ENCODE assay signal across 1 cellular context in the genomic region with DNA sequence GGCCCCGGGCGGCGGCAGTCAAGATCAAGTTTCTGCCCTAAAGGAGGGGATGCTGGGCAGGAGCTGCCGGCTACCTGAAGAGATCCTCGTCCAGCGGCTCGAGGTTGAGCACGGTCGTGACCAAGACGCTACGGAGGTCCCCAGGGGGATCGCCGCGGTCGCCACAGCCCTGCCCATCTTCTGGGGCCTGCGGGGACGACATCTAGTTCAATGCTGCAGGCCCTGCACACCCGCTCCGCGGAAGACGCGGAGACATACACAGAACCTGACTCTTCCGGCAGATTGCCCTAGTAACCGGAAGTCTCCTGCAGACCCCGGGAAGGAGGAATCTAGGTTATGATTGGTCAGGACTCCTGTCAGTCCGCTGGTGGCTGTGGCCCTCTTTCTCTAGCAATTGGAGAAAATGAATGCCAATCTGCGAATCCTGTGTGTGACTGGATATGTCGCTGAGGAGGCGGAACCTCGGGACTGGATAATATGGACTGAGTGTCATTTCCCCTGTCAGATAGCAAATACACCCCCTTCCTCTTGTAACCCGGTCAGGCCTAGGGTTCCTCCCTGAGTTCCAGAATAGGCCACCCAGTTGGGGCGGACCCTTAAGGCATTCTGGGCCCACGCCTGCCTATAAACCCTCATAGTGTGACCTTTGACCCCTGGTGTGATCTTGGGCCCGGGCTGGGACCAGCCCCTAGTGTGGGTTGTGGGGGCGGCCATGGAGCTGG.
TF ChIP-seq lines count a peak whose summit lies in the region.

A gene (minus strand): TSS at position 279 of the 722 bp plus-strand sequence. CDS start 77 bp downstream, at position 202.
A gene (plus strand): TSS at position 501 of the 722 bp plus-strand sequence. CDS start 212 bp downstream, at position 713.

TF ChIP-seq in GM12878, 131 proteins besides CTCF, POLR2A, EP300 and RAD21 (continued from another document and continues in another):
- TF ChIP-seq FOXM1 (IDR thresholded peaks at IDR 0.05; ENCODE audit: low read depth, low read length), result peak; percentile 47; the same call in 1 of the 2 replicates
- no peak; the same call in 1 of the 2 replicates for TF ChIP-seq PAX8 (IDR thresholded peaks at IDR 0.05)
- no peak for TF ChIP-seq SIX5 (IDR thresholded peaks at IDR 0.05; ENCODE audit: low read depth, low read length, severe bottlenecking)
- TF ChIP-seq, protein P1, sequence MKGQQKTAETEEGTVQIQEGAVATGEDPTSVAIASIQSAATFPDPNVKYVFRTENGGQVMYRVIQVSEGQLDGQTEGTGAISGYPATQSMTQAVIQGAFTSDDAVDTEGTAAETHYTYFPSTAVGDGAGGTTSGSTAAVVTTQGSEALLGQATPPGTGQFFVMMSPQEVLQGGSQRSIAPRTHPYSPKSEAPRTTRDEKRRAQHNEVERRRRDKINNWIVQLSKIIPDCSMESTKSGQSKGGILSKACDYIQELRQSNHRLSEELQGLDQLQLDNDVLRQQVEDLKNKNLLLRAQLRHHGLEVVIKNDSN (IDR thresholded peaks at IDR 0.05; ENCODE audit: borderline replicate concordance, extremely low read length, insufficient read depth, low read depth, low read length), result no peak
- TF ChIP-seq, protein P2, sequence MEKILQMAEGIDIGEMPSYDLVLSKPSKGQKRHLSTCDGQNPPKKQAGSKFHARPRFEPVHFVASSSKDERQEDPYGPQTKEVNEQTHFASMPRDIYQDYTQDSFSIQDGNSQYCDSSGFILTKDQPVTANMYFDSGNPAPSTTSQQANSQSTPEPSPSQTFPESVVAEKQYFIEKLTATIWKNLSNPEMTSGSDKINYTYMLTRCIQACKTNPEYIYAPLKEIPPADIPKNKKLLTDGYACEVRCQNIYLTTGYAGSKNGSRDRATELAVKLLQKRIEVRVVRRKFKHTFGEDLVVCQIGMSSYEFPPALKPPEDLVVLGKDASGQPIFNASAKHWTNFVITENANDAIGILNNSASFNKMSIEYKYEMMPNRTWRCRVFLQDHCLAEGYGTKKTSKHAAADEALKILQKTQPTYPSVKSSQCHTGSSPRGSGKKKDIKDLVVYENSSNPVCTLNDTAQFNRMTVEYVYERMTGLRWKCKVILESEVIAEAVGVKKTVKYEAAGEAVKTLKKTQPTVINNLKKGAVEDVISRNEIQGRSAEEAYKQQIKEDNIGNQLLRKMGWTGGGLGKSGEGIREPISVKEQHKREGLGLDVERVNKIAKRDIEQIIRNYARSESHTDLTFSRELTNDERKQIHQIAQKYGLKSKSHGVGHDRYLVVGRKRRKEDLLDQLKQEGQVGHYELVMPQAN (conservative IDR thresholded peaks at IDR 0.05), result peak; percentile 76
- TF ChIP-seq ZNF217 (IDR thresholded peaks at IDR 0.05), result no peak
- TF ChIP-seq, protein P3, sequence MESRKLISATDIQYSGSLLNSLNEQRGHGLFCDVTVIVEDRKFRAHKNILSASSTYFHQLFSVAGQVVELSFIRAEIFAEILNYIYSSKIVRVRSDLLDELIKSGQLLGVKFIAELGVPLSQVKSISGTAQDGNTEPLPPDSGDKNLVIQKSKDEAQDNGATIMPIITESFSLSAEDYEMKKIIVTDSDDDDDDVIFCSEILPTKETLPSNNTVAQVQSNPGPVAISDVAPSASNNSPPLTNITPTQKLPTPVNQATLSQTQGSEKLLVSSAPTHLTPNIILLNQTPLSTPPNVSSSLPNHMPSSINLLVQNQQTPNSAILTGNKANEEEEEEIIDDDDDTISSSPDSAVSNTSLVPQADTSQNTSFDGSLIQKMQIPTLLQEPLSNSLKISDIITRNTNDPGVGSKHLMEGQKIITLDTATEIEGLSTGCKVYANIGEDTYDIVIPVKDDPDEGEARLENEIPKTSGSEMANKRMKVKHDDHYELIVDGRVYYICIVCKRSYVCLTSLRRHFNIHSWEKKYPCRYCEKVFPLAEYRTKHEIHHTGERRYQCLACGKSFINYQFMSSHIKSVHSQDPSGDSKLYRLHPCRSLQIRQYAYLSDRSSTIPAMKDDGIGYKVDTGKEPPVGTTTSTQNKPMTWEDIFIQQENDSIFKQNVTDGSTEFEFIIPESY (IDR thresholded peaks at IDR 0.05), result peak; percentile 38; the same call in 1 of the 2 replicates
- TF ChIP-seq, protein P4, sequence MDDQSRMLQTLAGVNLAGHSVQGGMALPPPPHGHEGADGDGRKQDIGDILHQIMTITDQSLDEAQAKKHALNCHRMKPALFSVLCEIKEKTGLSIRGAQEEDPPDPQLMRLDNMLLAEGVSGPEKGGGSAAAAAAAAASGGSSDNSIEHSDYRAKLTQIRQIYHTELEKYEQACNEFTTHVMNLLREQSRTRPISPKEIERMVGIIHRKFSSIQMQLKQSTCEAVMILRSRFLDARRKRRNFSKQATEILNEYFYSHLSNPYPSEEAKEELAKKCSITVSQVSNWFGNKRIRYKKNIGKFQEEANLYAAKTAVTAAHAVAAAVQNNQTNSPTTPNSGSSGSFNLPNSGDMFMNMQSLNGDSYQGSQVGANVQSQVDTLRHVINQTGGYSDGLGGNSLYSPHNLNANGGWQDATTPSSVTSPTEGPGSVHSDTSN (IDR thresholded peaks at IDR 0.05; ENCODE audit: insufficient replicate concordance, low read depth, low read length), result peak; percentile 100
- TF ChIP-seq KLF5 (IDR thresholded peaks at IDR 0.05; ENCODE audit: partially characterized antibody), result peak; percentile 97
- TF ChIP-seq, protein P5, sequence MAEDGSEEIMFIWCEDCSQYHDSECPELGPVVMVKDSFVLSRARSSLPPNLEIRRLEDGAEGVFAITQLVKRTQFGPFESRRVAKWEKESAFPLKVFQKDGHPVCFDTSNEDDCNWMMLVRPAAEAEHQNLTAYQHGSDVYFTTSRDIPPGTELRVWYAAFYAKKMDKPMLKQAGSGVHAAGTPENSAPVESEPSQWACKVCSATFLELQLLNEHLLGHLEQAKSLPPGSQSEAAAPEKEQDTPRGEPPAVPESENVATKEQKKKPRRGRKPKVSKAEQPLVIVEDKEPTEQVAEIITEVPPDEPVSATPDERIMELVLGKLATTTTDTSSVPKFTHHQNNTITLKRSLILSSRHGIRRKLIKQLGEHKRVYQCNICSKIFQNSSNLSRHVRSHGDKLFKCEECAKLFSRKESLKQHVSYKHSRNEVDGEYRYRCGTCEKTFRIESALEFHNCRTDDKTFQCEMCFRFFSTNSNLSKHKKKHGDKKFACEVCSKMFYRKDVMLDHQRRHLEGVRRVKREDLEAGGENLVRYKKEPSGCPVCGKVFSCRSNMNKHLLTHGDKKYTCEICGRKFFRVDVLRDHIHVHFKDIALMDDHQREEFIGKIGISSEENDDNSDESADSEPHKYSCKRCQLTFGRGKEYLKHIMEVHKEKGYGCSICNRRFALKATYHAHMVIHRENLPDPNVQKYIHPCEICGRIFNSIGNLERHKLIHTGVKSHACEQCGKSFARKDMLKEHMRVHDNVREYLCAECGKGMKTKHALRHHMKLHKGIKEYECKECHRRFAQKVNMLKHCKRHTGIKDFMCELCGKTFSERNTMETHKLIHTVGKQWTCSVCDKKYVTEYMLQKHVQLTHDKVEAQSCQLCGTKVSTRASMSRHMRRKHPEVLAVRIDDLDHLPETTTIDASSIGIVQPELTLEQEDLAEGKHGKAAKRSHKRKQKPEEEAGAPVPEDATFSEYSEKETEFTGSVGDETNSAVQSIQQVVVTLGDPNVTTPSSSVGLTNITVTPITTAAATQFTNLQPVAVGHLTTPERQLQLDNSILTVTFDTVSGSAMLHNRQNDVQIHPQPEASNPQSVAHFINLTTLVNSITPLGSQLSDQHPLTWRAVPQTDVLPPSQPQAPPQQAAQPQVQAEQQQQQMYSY (CRISPR knock-in tag; IDR thresholded peaks at IDR 0.05), result no peak
- 0 out of 2 replicates have a peak, but pooled peaks have one; percentile 36 for TF ChIP-seq WRNIP1 (IDR thresholded peaks at IDR 0.05; ENCODE audit: borderline replicate concordance, low read depth, low read length)
- TF ChIP-seq POLR2AphosphoS5 (IDR thresholded peaks at IDR 0.05; ENCODE audit: low read length), result peak; percentile 96
- peak; percentile 85 for TF ChIP-seq MTA2 (IDR thresholded peaks at IDR 0.05; ENCODE audit: low read depth)
- TF ChIP-seq, protein P6, sequence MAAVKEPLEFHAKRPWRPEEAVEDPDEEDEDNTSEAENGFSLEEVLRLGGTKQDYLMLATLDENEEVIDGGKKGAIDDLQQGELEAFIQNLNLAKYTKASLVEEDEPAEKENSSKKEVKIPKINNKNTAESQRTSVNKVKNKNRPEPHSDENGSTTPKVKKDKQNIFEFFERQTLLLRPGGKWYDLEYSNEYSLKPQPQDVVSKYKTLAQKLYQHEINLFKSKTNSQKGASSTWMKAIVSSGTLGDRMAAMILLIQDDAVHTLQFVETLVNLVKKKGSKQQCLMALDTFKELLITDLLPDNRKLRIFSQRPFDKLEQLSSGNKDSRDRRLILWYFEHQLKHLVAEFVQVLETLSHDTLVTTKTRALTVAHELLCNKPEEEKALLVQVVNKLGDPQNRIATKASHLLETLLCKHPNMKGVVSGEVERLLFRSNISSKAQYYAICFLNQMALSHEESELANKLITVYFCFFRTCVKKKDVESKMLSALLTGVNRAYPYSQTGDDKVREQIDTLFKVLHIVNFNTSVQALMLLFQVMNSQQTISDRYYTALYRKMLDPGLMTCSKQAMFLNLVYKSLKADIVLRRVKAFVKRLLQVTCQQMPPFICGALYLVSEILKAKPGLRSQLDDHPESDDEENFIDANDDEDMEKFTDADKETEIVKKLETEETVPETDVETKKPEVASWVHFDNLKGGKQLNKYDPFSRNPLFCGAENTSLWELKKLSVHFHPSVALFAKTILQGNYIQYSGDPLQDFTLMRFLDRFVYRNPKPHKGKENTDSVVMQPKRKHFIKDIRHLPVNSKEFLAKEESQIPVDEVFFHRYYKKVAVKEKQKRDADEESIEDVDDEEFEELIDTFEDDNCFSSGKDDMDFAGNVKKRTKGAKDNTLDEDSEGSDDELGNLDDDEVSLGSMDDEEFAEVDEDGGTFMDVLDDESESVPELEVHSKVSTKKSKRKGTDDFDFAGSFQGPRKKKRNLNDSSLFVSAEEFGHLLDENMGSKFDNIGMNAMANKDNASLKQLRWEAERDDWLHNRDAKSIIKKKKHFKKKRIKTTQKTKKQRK (IDR thresholded peaks at IDR 0.05; ENCODE audit: low read depth, low read length), result peak; percentile 99
- no peak for TF ChIP-seq STAT3 (IDR thresholded peaks at IDR 0.05; ENCODE audit: low read depth, low read length)
- TF ChIP-seq KAT2A (conservative IDR thresholded peaks at IDR 0.05; ENCODE audit: control insufficient read depth, low read depth, low read length), result no peak
- TF ChIP-seq NBN (IDR thresholded peaks at IDR 0.05), result no peak; the same call in 1 of the 2 replicates
- TF ChIP-seq, protein P7, sequence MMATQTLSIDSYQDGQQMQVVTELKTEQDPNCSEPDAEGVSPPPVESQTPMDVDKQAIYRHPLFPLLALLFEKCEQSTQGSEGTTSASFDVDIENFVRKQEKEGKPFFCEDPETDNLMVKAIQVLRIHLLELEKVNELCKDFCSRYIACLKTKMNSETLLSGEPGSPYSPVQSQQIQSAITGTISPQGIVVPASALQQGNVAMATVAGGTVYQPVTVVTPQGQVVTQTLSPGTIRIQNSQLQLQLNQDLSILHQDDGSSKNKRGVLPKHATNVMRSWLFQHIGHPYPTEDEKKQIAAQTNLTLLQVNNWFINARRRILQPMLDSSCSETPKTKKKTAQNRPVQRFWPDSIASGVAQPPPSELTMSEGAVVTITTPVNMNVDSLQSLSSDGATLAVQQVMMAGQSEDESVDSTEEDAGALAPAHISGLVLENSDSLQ (IDR thresholded peaks at IDR 0.05), result peak; percentile 100
- TF ChIP-seq RUNX3 (IDR thresholded peaks at IDR 0.05; ENCODE audit: low read length), result peak; percentile 20
- TF ChIP-seq STAT1 (conservative IDR thresholded peaks at IDR 0.05), result no peak
- 0 out of 3 replicates have a peak, but pooled peaks of 1 of the 2 experiments have one; percentile 6 for TF ChIP-seq EGR1 (IDR thresholded peaks at IDR 0.05; ENCODE audit: borderline replicate concordance in 1 of 2, low read depth in 2 of 2, low read length in 2 of 2)
- TF ChIP-seq, protein P8, sequence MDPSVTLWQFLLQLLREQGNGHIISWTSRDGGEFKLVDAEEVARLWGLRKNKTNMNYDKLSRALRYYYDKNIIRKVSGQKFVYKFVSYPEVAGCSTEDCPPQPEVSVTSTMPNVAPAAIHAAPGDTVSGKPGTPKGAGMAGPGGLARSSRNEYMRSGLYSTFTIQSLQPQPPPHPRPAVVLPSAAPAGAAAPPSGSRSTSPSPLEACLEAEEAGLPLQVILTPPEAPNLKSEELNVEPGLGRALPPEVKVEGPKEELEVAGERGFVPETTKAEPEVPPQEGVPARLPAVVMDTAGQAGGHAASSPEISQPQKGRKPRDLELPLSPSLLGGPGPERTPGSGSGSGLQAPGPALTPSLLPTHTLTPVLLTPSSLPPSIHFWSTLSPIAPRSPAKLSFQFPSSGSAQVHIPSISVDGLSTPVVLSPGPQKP (IDR thresholded peaks at IDR 0.05; ENCODE audit: low read depth, low read length), result peak; percentile 91
- TF ChIP-seq, protein P9, sequence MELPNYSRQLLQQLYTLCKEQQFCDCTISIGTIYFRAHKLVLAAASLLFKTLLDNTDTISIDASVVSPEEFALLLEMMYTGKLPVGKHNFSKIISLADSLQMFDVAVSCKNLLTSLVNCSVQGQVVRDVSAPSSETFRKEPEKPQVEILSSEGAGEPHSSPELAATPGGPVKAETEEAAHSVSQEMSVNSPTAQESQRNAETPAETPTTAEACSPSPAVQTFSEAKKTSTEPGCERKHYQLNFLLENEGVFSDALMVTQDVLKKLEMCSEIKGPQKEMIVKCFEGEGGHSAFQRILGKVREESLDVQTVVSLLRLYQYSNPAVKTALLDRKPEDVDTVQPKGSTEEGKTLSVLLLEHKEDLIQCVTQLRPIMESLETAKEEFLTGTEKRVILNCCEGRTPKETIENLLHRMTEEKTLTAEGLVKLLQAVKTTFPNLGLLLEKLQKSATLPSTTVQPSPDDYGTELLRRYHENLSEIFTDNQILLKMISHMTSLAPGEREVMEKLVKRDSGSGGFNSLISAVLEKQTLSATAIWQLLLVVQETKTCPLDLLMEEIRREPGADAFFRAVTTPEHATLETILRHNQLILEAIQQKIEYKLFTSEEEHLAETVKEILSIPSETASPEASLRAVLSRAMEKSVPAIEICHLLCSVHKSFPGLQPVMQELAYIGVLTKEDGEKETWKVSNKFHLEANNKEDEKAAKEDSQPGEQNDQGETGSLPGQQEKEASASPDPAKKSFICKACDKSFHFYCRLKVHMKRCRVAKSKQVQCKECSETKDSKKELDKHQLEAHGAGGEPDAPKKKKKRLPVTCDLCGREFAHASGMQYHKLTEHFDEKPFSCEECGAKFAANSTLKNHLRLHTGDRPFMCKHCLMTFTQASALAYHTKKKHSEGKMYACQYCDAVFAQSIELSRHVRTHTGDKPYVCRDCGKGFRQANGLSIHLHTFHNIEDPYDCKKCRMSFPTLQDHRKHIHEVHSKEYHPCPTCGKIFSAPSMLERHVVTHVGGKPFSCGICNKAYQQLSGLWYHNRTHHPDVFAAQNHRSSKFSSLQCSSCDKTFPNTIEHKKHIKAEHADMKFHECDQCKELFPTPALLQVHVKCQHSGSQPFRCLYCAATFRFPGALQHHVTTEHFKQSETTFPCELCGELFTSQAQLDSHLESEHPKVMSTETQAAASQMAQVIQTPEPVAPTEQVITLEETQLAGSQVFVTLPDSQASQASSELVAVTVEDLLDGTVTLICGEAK (IDR thresholded peaks at IDR 0.05; ENCODE audit: borderline replicate concordance), result peak; percentile 98
- peak; percentile 83 for TF ChIP-seq CREB1 (IDR thresholded peaks at IDR 0.05; ENCODE audit: low read depth)
- peak in 1 of 2 experiments; percentile 34; a peak in 1 of 4 replicates for TF ChIP-seq SRF (IDR thresholded peaks at IDR 0.05; ENCODE audit: low read depth in 2 of 2, low read length in 2 of 2)
- TF ChIP-seq BACH1 (IDR thresholded peaks at IDR 0.05; ENCODE audit: borderline replicate concordance), result peak; percentile 24; the same call in 1 of the 2 replicates
- TF ChIP-seq GATAD2B (conservative IDR thresholded peaks at IDR 0.05; ENCODE audit: low read depth), result peak; percentile 50; the same call in 1 of the 2 replicates
- no peak for TF ChIP-seq TCF7 (IDR thresholded peaks at IDR 0.05; ENCODE audit: borderline replicate concordance)
- peak; percentile 45; the same call in 1 of the 2 replicates for TF ChIP-seq CREM (IDR thresholded peaks at IDR 0.05; ENCODE audit: low read depth)
- TF ChIP-seq MXI1 (IDR thresholded peaks at IDR 0.05; ENCODE audit: low read depth, low read length), result peak; percentile 68; the same call in 1 of the 2 replicates
- TF ChIP-seq RCOR1 (conservative IDR thresholded peaks at IDR 0.05; ENCODE audit: low read depth, low read length), result 0 out of 2 replicates have a peak, but pooled peaks have one; percentile 57
- TF ChIP-seq JUNB (IDR thresholded peaks at IDR 0.05), result no peak
